In genomic region chr6:130470777-130471176, GRCh38 we compare ENCODE assay signal across 23 cellular contexts.
DNase-seq lines count a peak whose midpoint lies in the region; ATAC-seq, FAIRE-seq and TF ChIP-seq lines count a peak whose summit lies in the region.
"Had no signal": no experiment of that assay in that cellular context is flagged by ENCODE, and none has a peak within 500 bp of the region (broad histone marks: within the 10 kb centered on the region; RNA-seq: fewer than 3 reads in every experiment).

No MANE protein-coding gene starts in this region.

- no peak overlapping the region for H3K27ac ChIP-seq in GM12878 (ENCODE audit: control insufficient read depth, insufficient read depth)
- no peak overlapping the region for H3K27ac ChIP-seq in endodermal cell (ENCODE audit: low read depth, low read length)
- H3K27ac ChIP-seq: 22Rv1; A549; BLaER1 treated with 17β-estradiol and CSF1 and Interleukin-3, amounts not matched to agents 10 nM and 100 nM; C4-2B had no signal

- POLR2A ChIA-PET in GM12878 (lab: Charles Lee): interaction anchor here (0.6 to 1.2 kb wide), 3 partner anchors 20 to 105 kb away, joined by 3 to 4 read pairs (median 3); no protein-coding TSS in a partner anchor
- POLR2A ChIA-PET in activated CD4-positive, alpha-beta memory T cell treated with anti-CD3 and anti-CD28 coated beads, Interleukin-2, amount 10 ng/mL, durations not matched to agents 7 days and 5 days (lab: Charles Lee): no interaction called here

- no TSS peak for BruUV-seq in GM12878 (replicated peaks; lab: Mats Ljungman, UMichigan)

- no peak for FAIRE-seq in GM12878 (lab: Jason Lieb, UNC)
- FAIRE-seq: A549, GM12891, GM19239 had no signal

- no peak for TF ChIP-seq RAD21 in GM12878 (IDR thresholded peaks at IDR 0.05; ENCODE audit: insufficient read depth, low read depth, low read length)

- no peak overlapping the region for H2AFZ ChIP-seq in GM12878 (ENCODE audit: control insufficient read depth, low read depth, low read length)

- H3K27me3 Mint-ChIP-seq in endodermal cell (ENCODE audit: insufficient read depth): no peaks in the 10 kb centered on the region
- H3K27me3 Mint-ChIP-seq in stimulated activated naive B cell treated with anti-CD40 and anti-IgM and Interleukin-4, amounts not matched to agents 10 μg/mL and 1 μg/mL and 100 μg/mL, for 72 hours: no peaks in the 10 kb centered on the region
- H3K27me3 Mint-ChIP-seq in activated CD4-positive, alpha-beta memory T cell treated with anti-CD3 and anti-CD28 coated beads, Interleukin-2, amount 10 ng/mL, durations not matched to agents 7 days and 5 days: peaks cover 2% of the 10 kb centered on the region
- H3K27me3 Mint-ChIP-seq: B cell; CD4-positive, alpha-beta T cell; CD8-positive, alpha-beta memory T cell had no signal

- in situ Hi-C loops in GM12878 (cut with MboI): no loop called here

- no peaks in the 10 kb centered on the region for H3K36me3 Mint-ChIP-seq in endodermal cell (ENCODE audit: low read depth)
- H3K36me3 Mint-ChIP-seq in stimulated activated naive B cell treated with anti-CD40 and anti-IgM and Interleukin-4, amounts not matched to agents 10 μg/mL and 1 μg/mL and 100 μg/mL, for 72 hours: peaks cover 0 to 9% of the 10 kb centered on the region in 2 donors
- H3K36me3 Mint-ChIP-seq in activated CD4-positive, alpha-beta memory T cell treated with anti-CD3 and anti-CD28 coated beads, Interleukin-2, amount 10 ng/mL, durations not matched to agents 7 days and 5 days (ENCODE audit: low read depth): peaks cover 2% of the 10 kb centered on the region
- H3K36me3 Mint-ChIP-seq: CD8-positive, alpha-beta memory T cell had no signal

- RAD21 ChIA-PET in GM12878 (lab: Charles Lee; ENCODE audit: unreplicated experiment): interaction anchor here (0.8 to 1.2 kb wide), 4 partner anchors 43 to 205 kb away, joined by 3 read pairs; no protein-coding TSS in a partner anchor

- H3K36me3 ChIP-seq in GM12878 (ENCODE audit: control insufficient read depth in 2 of 2, insufficient read depth in 2 of 2, low read length in 1 of 2) (no peaks in the 10 kb centered on the region), endodermal cell (ENCODE audit: control insufficient read depth, insufficient read depth, low read length) (no peaks in the 10 kb centered on the region)
- H3K36me3 ChIP-seq: BLaER1 treated with 17β-estradiol and CSF1 and Interleukin-3, amounts not matched to agents 10 nM and 100 nM had no signal

- TF ChIP-seq EP300 in GM12878 (IDR thresholded peaks at IDR 0.05; ENCODE audit: borderline replicate concordance in 1 of 2, control insufficient read depth in 1 of 2, low read depth in 2 of 2, low read length in 2 of 2): peak; percentile 46; a peak in 2 of 4 replicates

- no peaks in the 10 kb centered on the region for H4K20me1 ChIP-seq in GM12878 (ENCODE audit: control insufficient read depth, insufficient read depth)
- H4K20me1 ChIP-seq: BLaER1 treated with 17β-estradiol and CSF1 and Interleukin-3, amounts not matched to agents 10 nM and 100 nM had no signal

- DNase-seq in GM12878 (ENCODE audit: low read depth, low spot score): peak; percentile 7
- peak; percentile 49 for DNase-seq in endodermal cell
- DNase-seq in stimulated activated naive B cell treated with anti-CD40 and anti-IgM and Interleukin-4, amounts not matched to agents 10 μg/mL and 1 μg/mL and 100 μg/mL, for 72 hours: no peak
- DNase-seq in activated CD4-positive, alpha-beta memory T cell treated with anti-CD3 and anti-CD28 coated beads, Interleukin-2, amount 10 ng/mL, durations not matched to agents 7 days and 5 days: no peak
- DNase-seq: AML-193; CD4-positive, alpha-beta T cell; CD8-positive, alpha-beta memory T cell; COR-L47; DMS 273 treated with DMSO at 0.1 percent for 48 hours; DMS153; DMS53; DMS79; DND-41; EL; GDM1 had no signal

- H3K27me3 ChIP-seq in GM12878 (replicated peaks in 1 of 2; ENCODE audit: control insufficient read depth in 2 of 2, insufficient read depth in 2 of 2, low read length in 1 of 2) (no peaks in the 10 kb centered on the region), endodermal cell (ENCODE audit: control insufficient read depth, insufficient read depth, low read length, poor library complexity, severe bottlenecking) (no peaks in the 10 kb centered on the region)
- H3K27me3 ChIP-seq: BLaER1 treated with 17β-estradiol and CSF1 and Interleukin-3, amounts not matched to agents 10 nM and 100 nM had no signal

- intact Hi-C loops in GM12878 (cut with micrococcal nuclease; ENCODE audit: unreplicated experiment): no loop called here

- H3K4me2 ChIP-seq in GM12878 (ENCODE audit: control insufficient read depth, insufficient read depth): no peak overlapping the region
- H3K4me2 ChIP-seq: A549 had no signal

- H3K4me3 Mint-ChIP-seq in endodermal cell: no peak overlapping the region
- no peak overlapping the region for H3K4me3 Mint-ChIP-seq in stimulated activated naive B cell treated with anti-CD40 and anti-IgM and Interleukin-4, amounts not matched to agents 10 μg/mL and 1 μg/mL and 100 μg/mL, for 72 hours
- H3K4me3 Mint-ChIP-seq in activated CD4-positive, alpha-beta memory T cell treated with anti-CD3 and anti-CD28 coated beads, Interleukin-2, amount 10 ng/mL, durations not matched to agents 7 days and 5 days: no peak overlapping the region
- H3K4me3 Mint-ChIP-seq: B cell; CD4-positive, alpha-beta T cell; CD8-positive, alpha-beta memory T cell had no signal

- H3K9me3 Mint-ChIP-seq in endodermal cell: peaks cover 11% of the 10 kb centered on the region
- peaks cover 6 to 8% of the 10 kb centered on the region in 2 donors for H3K9me3 Mint-ChIP-seq in stimulated activated naive B cell treated with anti-CD40 and anti-IgM and Interleukin-4, amounts not matched to agents 10 μg/mL and 1 μg/mL and 100 μg/mL, for 72 hours
- H3K9me3 Mint-ChIP-seq in activated CD4-positive, alpha-beta memory T cell treated with anti-CD3 and anti-CD28 coated beads, Interleukin-2, amount 10 ng/mL, durations not matched to agents 7 days and 5 days: peaks cover 16% of the 10 kb centered on the region
- H3K9me3 Mint-ChIP-seq: CD4-positive, alpha-beta T cell; CD8-positive, alpha-beta memory T cell had no signal

- H3K79me2 ChIP-seq in GM12878 (ENCODE audit: control insufficient read depth, insufficient read depth, low read length): no peaks in the 10 kb centered on the region

- 30% methylated on average over 7 of the region's 7 CpGs for WGBS in GM12878 (ENCODE audit: insufficient coverage, insufficient replicate concordance, low lambda C conversion rate, missing lambda C conversion rate)
- 65 to 90% methylated on average over 5 to 7 of the region's 7 CpGs for WGBS in endodermal cell (ENCODE audit: insufficient coverage in 1 of 2, insufficient read length in 1 of 2), 2 experiments

- H3K27ac Mint-ChIP-seq in endodermal cell: no peak overlapping the region
- H3K27ac Mint-ChIP-seq in stimulated activated naive B cell treated with anti-CD40 and anti-IgM and Interleukin-4, amounts not matched to agents 10 μg/mL and 1 μg/mL and 100 μg/mL, for 72 hours: peak overlapping the region; percentile 44
- H3K27ac Mint-ChIP-seq in activated CD4-positive, alpha-beta memory T cell treated with anti-CD3 and anti-CD28 coated beads, Interleukin-2, amount 10 ng/mL, durations not matched to agents 7 days and 5 days: no peak overlapping the region
- H3K27ac Mint-ChIP-seq: B cell; CD4-positive, alpha-beta T cell; CD8-positive, alpha-beta memory T cell had no signal

- no peak overlapping the region for H3K4me3 ChIP-seq in GM12878
- H3K4me3 ChIP-seq in endodermal cell (ENCODE audit: low read length): no peak overlapping the region
- H3K4me3 ChIP-seq: A549; BLaER1 treated with 17β-estradiol and CSF1 and Interleukin-3, amounts not matched to agents 10 nM and 100 nM had no signal

- H3K4me1 Mint-ChIP-seq in endodermal cell: peaks cover 19% of the 10 kb centered on the region
- H3K4me1 Mint-ChIP-seq in stimulated activated naive B cell treated with anti-CD40 and anti-IgM and Interleukin-4, amounts not matched to agents 10 μg/mL and 1 μg/mL and 100 μg/mL, for 72 hours: peaks cover 4 to 5% of the 10 kb centered on the region in 2 donors
- H3K4me1 Mint-ChIP-seq in activated CD4-positive, alpha-beta memory T cell treated with anti-CD3 and anti-CD28 coated beads, Interleukin-2, amount 10 ng/mL, durations not matched to agents 7 days and 5 days: peaks cover 11% of the 10 kb centered on the region
- H3K4me1 Mint-ChIP-seq: B cell had no signal

- H3K9ac ChIP-seq in GM12878 (ENCODE audit: control insufficient read depth, insufficient read depth, low read length) (no peak overlapping the region), endodermal cell (ENCODE audit: extremely low read depth, low read length, poor library complexity, severe bottlenecking) (no peak overlapping the region)
- H3K9ac ChIP-seq: BLaER1 treated with 17β-estradiol and CSF1 and Interleukin-3, amounts not matched to agents 10 nM and 100 nM had no signal

- no peaks in the 10 kb centered on the region for H3K4me1 ChIP-seq in GM12878 (ENCODE audit: control insufficient read depth, insufficient read depth, low read length)
- H3K4me1 ChIP-seq in endodermal cell (ENCODE audit: control insufficient read depth, insufficient read depth, low read length): no peaks in the 10 kb centered on the region
- H3K4me1 ChIP-seq: A549 had no signal

- CTCF ChIA-PET in GM12878 (lab: Yijun Ruan, JAX): interaction anchor here (0.6 to 1.3 kb wide), 2 partner anchors 105 to 476 kb away, joined by 3 to 4 read pairs; no protein-coding TSS in a partner anchor
- CTCF ChIA-PET in activated CD4-positive, alpha-beta memory T cell treated with anti-CD3 and anti-CD28 coated beads, Interleukin-2, amount 10 ng/mL, durations not matched to agents 7 days and 5 days (lab: Charles Lee): no interaction called here

- TF ChIP-seq POLR2A in GM12878 (IDR thresholded peaks at IDR 0.05; ENCODE audit: low read depth, low read length): no peak

- peak; percentile 81 for ATAC-seq in GM12878
- peak; percentile 38 to 46 for ATAC-seq in stimulated activated naive B cell treated with anti-CD40 and anti-IgM and Interleukin-4, amounts not matched to agents 10 μg/mL and 1 μg/mL and 100 μg/mL, for 72 hours (replicated peaks)
- no peak for ATAC-seq in HG02642 (IDR thresholded peaks at IDR 0.05; ENCODE audit: poor library complexity, unreplicated experiment)
- ATAC-seq: A549 had no signal

- SMC1A ChIA-PET in GM12878 (lab: Charles Lee; ENCODE audit: uncharacterized antibody, unreplicated experiment): interaction anchor here (0.9 to 2.1 kb wide), 7 partner anchors 9 to 228 kb away, joined by 3 to 6 read pairs (median 3); no protein-coding TSS in a partner anchor

- H3K9me3 ChIP-seq in GM12878 (replicated peaks; ENCODE audit: control insufficient read depth, insufficient read depth, low read length): no peaks in the 10 kb centered on the region
- H3K9me3 ChIP-seq in endodermal cell (ENCODE audit: control insufficient read depth, low read length): no peaks in the 10 kb centered on the region
- H3K9me3 ChIP-seq: A549 had no signal

- TF ChIP-seq CTCF in GM12878 (IDR thresholded peaks at IDR 0.05 in 2 of 3, conservative IDR thresholded peaks at IDR 0.05 in 1 of 3; ENCODE audit: control insufficient read depth in 2 of 3, extremely low read depth in 1 of 3, insufficient read depth in 1 of 3, low read depth in 3 of 3, low read length in 3 of 3) (no peak), endodermal cell (conservative IDR thresholded peaks at IDR 0.05) (no peak)

TF ChIP-seq in GM12878, 131 proteins besides CTCF, POLR2A, EP300 and RAD21 (continues in another document):
- no peak for TF ChIP-seq HCFC1 (IDR thresholded peaks at IDR 0.05; ENCODE audit: low read length)

Comparison
In these comparisons a context has a peak if more than half of its experiments do, and no peak if none do; other contexts are left out.
1. DNase-seq: peak in GM12878 (single experiment) and endodermal cell (single experiment); none in stimulated activated naive B cell treated with anti-CD40 and anti-IgM and Interleukin-4, amounts not matched to agents 10 μg/mL and 1 μg/mL and 100 μg/mL, for 72 hours (single experiment) and activated CD4-positive, alpha-beta memory T cell treated with anti-CD3 and anti-CD28 coated beads, Interleukin-2, amount 10 ng/mL, durations not matched to agents 7 days and 5 days (single experiment).